In genomic region chr17:54666559-54666958, GRCh38 we compare ENCODE assay signal across 29 cellular contexts.
"Had no signal": no experiment of that assay in that cellular context is flagged by ENCODE, and none has a peak within 500 bp of the region (broad histone marks: within the 10 kb centered on the region; RNA-seq: fewer than 3 reads in every experiment).

No MANE protein-coding gene starts in this region.

- H3K4me2 ChIP-seq: KMS-11 had no signal

- H3K9me3 Mint-ChIP-seq: activated naive CD8-positive, alpha-beta T cell treated with anti-CD3 and anti-CD28 coated beads for 36 hours had no signal

- ATAC-seq: T-cell had no signal

- H3K27ac Mint-ChIP-seq: activated CD4-positive, alpha-beta memory T cell treated with anti-CD3 and anti-CD28 coated beads, Interleukin-2, amount 10 ng/mL, durations not matched to agents 7 days and 5 days; activated naive CD4-positive, alpha-beta T cell treated with anti-CD3 and anti-CD28 coated beads, Interleukin-2, amount 10 ng/mL, durations not matched to agents 7 days and 5 days; activated naive CD8-positive, alpha-beta T cell treated with anti-CD3 and anti-CD28 coated beads for 36 hours; activated T-helper 2 cell treated with anti-CD3 and anti-CD28 coated beads, Interferon-gamma antibody, Interleukin-2, Interleukin-4, amounts not matched to agents 10 μg/mL and 5 μg/mL and 100 μg/mL, durations not matched to agents 14 hours and 24 hours and 36 hours; T-cell had no signal

- H3K27me3 Mint-ChIP-seq: activated CD4-positive, alpha-beta memory T cell treated with anti-CD3 and anti-CD28 coated beads, Interleukin-2, amount 10 ng/mL, durations not matched to agents 7 days and 5 days; activated naive CD4-positive, alpha-beta T cell treated with anti-CD3 and anti-CD28 coated beads, Interleukin-2, amount 10 ng/mL, durations not matched to agents 7 days and 5 days; activated naive CD8-positive, alpha-beta T cell treated with anti-CD3 and anti-CD28 coated beads for 36 hours had no signal

- H3K4me1 Mint-ChIP-seq: activated CD4-positive, alpha-beta memory T cell treated with anti-CD3 and anti-CD28 coated beads, Interleukin-2, amount 10 ng/mL, durations not matched to agents 7 days and 5 days; activated naive CD4-positive, alpha-beta T cell treated with anti-CD3 and anti-CD28 coated beads, Interleukin-2, amount 10 ng/mL, durations not matched to agents 7 days and 5 days; activated naive CD8-positive, alpha-beta T cell treated with anti-CD3 and anti-CD28 coated beads for 36 hours; T-cell had no signal

- H3K27me3 ChIP-seq: brain microvascular endothelial cell, cardiac muscle cell, Peyer's patch had no signal

- DNase-seq: activated CD4-positive, alpha-beta memory T cell treated with anti-CD3 and anti-CD28 coated beads, Interleukin-2, amount 10 ng/mL, durations not matched to agents 7 days and 5 days; activated CD4-positive, alpha-beta T cell treated with anti-CD3 and anti-CD28 coated beads, Interleukin-2, amount 50 U/mL, for 1 hour; activated CD4-positive, CD25-positive, alpha-beta regulatory T cell; activated gamma-delta T cell treated with Interleukin-2 at 50 U/mL for 16 hours; activated naive CD4-positive, alpha-beta T cell treated with anti-CD3 and anti-CD28 coated beads, Interleukin-2, amount 10 ng/mL, durations not matched to agents 7 days and 5 days; activated naive CD8-positive, alpha-beta T cell treated with anti-CD3 and anti-CD28 coated beads for 36 hours; activated T-cell treated with anti-CD3 and anti-CD28 coated beads for 4 hours; activated T-cell treated with anti-CD3 and anti-CD28 coated beads, Interleukin-2, amount 50 U/mL, for 48 hours; brain microvascular endothelial cell; cerebellar nuclear complex; MV-4-11; NCI-H1092 treated with DMSO at 0.1 percent for 48 hours; NCI-H1417 treated with DMSO at 0.1 percent for 48 hours; NCI-H1694; NCI-H2029 treated with DMSO at 0.1 percent for 48 hours; NCI-H345; NCI-H510A; NCI-H526 treated with DMSO at 0.1 percent for 48 hours; NCI-H82; OCI-M1; Peyer's patch; SHP77; T-cell; T-helper 2 cell; T1000 had no signal

- H3K27ac ChIP-seq: brain microvascular endothelial cell, cardiac muscle cell, KMS-11, Peyer's patch had no signal

- H3K9me3 ChIP-seq: Peyer's patch had no signal

- H3K9ac ChIP-seq: KMS-11 had no signal

- H3K36me3 ChIP-seq: brain microvascular endothelial cell, cardiac muscle cell, Peyer's patch had no signal

- H3K4me1 ChIP-seq: Peyer's patch had no signal

- FAIRE-seq: TTC549 had no signal

- H3K36me3 Mint-ChIP-seq: activated naive CD4-positive, alpha-beta T cell treated with anti-CD3 and anti-CD28 coated beads, Interleukin-2, amount 10 ng/mL, durations not matched to agents 7 days and 5 days; activated naive CD8-positive, alpha-beta T cell treated with anti-CD3 and anti-CD28 coated beads for 36 hours; T-cell had no signal

- H3K4me3 ChIP-seq: cardiac muscle cell, Peyer's patch had no signal

- H3K4me3 Mint-ChIP-seq: activated CD4-positive, alpha-beta memory T cell treated with anti-CD3 and anti-CD28 coated beads, Interleukin-2, amount 10 ng/mL, durations not matched to agents 7 days and 5 days; activated naive CD4-positive, alpha-beta T cell treated with anti-CD3 and anti-CD28 coated beads, Interleukin-2, amount 10 ng/mL, durations not matched to agents 7 days and 5 days; activated naive CD8-positive, alpha-beta T cell treated with anti-CD3 and anti-CD28 coated beads for 36 hours; T-cell had no signal
